In genomic region chr19:17234911-17235617, GRCh38 we compare ENCODE assay signal across 8 cellular contexts. TPM values are rescaled to one million over a fixed set of nuclear protein-coding genes. Genes with fewer than 3 reads are reported as not detected.
DNase-seq lines count a peak whose midpoint lies in the region; ATAC-seq and TF ChIP-seq lines count a peak whose summit lies in the region.

No MANE protein-coding gene starts in this region.

- H3K27me3 ChIP-seq in cardiac muscle cell, result no peaks in the 10 kb centered on the region

- ATAC-seq in HG03280 (IDR thresholded peaks at IDR 0.05; ENCODE audit: unreplicated experiment), result peak; percentile 33
- peak; percentile 78 for ATAC-seq in sciatic nerve

- H3K27me3 Mint-ChIP-seq in activated naive CD4-positive, alpha-beta T cell treated with anti-CD3 and anti-CD28 coated beads for 36 hours (ENCODE audit: low read depth), result no peaks in the 10 kb centered on the region

- intact Hi-C loops in activated naive CD4-positive, alpha-beta T cell treated with anti-CD3 and anti-CD28 coated beads for 36 hours (cut with micrococcal nuclease), result loop anchor here (1.0 to 5.0 kb wide), 5 partner anchors 9 to 160 kb away; partner anchors contain the start of genes HAUS8, MYO9B and OCEL1
- intact Hi-C loops in sciatic nerve (cut with DNase I), result no loop called here

- H3K4me1 ChIP-seq in cardiac muscle cell (ENCODE audit: low read depth), result peaks cover 13% of the 10 kb centered on the region

- peak; percentile 27 for DNase-seq in NCI-H1436 (lab: John Stamatoyannopoulos, UW)
- no peak for DNase-seq in NCI-H1436 treated with DMSO at 0.1 percent for 48 hours (lab: John Stamatoyannopoulos, UW)
- DNase-seq in RKO (ENCODE audit: low spot score), result peak; percentile 66
- DNase-seq in activated naive CD4-positive, alpha-beta T cell treated with anti-CD3 and anti-CD28 coated beads for 36 hours, result peak; percentile 82
- DNase-seq in cardiac muscle cell (ENCODE audit: low read depth in 1 of 2, low spot score in 1 of 2), result peak; percentile 48 to 52
- peak; percentile 75 for DNase-seq in sciatic nerve (ENCODE audit: low spot score)
- no peak for DNase-seq in A172 (ENCODE audit: low spot score)

- peak overlapping the region; percentile 83 for H3K4me3 Mint-ChIP-seq in activated naive CD4-positive, alpha-beta T cell treated with anti-CD3 and anti-CD28 coated beads for 36 hours

- H3K9me3 ChIP-seq in cardiac muscle cell (ENCODE audit: low read depth), result no peaks in the 10 kb centered on the region

- peaks cover 7% of the 10 kb centered on the region for H3K36me3 Mint-ChIP-seq in activated naive CD4-positive, alpha-beta T cell treated with anti-CD3 and anti-CD28 coated beads for 36 hours (ENCODE audit: low read depth)

- peaks cover 22% of the 10 kb centered on the region for H3K36me3 ChIP-seq in cardiac muscle cell

- H3K27ac Mint-ChIP-seq in activated naive CD4-positive, alpha-beta T cell treated with anti-CD3 and anti-CD28 coated beads for 36 hours, result peak overlapping the region; percentile 68

- H3K27ac ChIP-seq in cardiac muscle cell, result peak overlapping the region; percentile 21

- H3K4me1 Mint-ChIP-seq in activated naive CD4-positive, alpha-beta T cell treated with anti-CD3 and anti-CD28 coated beads for 36 hours (ENCODE audit: low read depth), result peaks cover 19% of the 10 kb centered on the region

- no peak for TF ChIP-seq CTCF in cardiac muscle cell (IDR thresholded peaks at IDR 0.05; ENCODE audit: low read depth, low read length)

- H3K4me3 ChIP-seq in cardiac muscle cell, result peak overlapping the region; percentile 9

- CTCF ChIA-PET in activated naive CD4-positive, alpha-beta T cell treated with anti-CD3 and anti-CD28 coated beads for 36 hours (lab: Charles Lee), result interaction anchor here (0.6 to 2.0 kb wide), 8 partner anchors 8 to 155 kb away, joined by 3 to 7 read pairs (median 3); partner anchors contain the start of gene USE1

- no peaks in the 10 kb centered on the region for H3K9me3 Mint-ChIP-seq in activated naive CD4-positive, alpha-beta T cell treated with anti-CD3 and anti-CD28 coated beads for 36 hours

RNA-seq across cellular contexts. Expression of gene OCEL1, which starts 9.0 kb away (rescaled TPM):
- total RNA-seq in activated naive CD4-positive, alpha-beta T cell treated with anti-CD3 and anti-CD28 coated beads for 36 hours, result 1 to 10 TPM; 8.7 to 9.3 TPM
- total RNA-seq in cardiac muscle cell (9.3 and 14.5 TPM in 2 replicates), sciatic nerve (23.4 TPM)
- polyA plus RNA-seq in cardiac muscle cell, result 31.3 and 42.5 TPM in 2 replicates
- 3.1 and 4.7 TPM in 2 replicates for total RNA-seq in A172 (2014; rRNA removed; shearing (Covaris generic))

RNA-seq across cellular contexts. Expression of gene NR2F6, which starts 10.7 kb away (rescaled TPM):
- 1 to 10 TPM; 5.3 to 6.0 TPM for total RNA-seq in activated naive CD4-positive, alpha-beta T cell treated with anti-CD3 and anti-CD28 coated beads for 36 hours
- total RNA-seq in cardiac muscle cell (147 and 173 TPM in 2 replicates), sciatic nerve (23.9 TPM)
- 124 and 141 TPM in 2 replicates for polyA plus RNA-seq in cardiac muscle cell
- 54.5 and 70.9 TPM in 2 replicates for total RNA-seq in A172 (2014; rRNA removed; shearing (Covaris generic))

RNA-seq across cellular contexts. Expression of gene USE1, which starts 19.9 kb away (rescaled TPM):
- 10 to 100 TPM; 24.7 to 25.3 TPM for total RNA-seq in activated naive CD4-positive, alpha-beta T cell treated with anti-CD3 and anti-CD28 coated beads for 36 hours
- total RNA-seq in cardiac muscle cell (24.3 and 38.1 TPM in 2 replicates), sciatic nerve (27.4 TPM)
- 28.5 and 47.8 TPM in 2 replicates for polyA plus RNA-seq in cardiac muscle cell
- 16.1 and 21.2 TPM in 2 replicates for total RNA-seq in A172 (2014; rRNA removed; shearing (Covaris generic))

RNA-seq across cellular contexts. Expression of gene USHBP1, which starts 29.5 kb away (rescaled TPM):
- under 1 TPM in 1 of 2 experiments, not detected in 1; 0.20 TPM for total RNA-seq in activated naive CD4-positive, alpha-beta T cell treated with anti-CD3 and anti-CD28 coated beads for 36 hours
- total RNA-seq in cardiac muscle cell, result 0.07 and 0.39 TPM in 2 replicates
- 0.56 and 2.2 TPM in 2 replicates for polyA plus RNA-seq in cardiac muscle cell
- total RNA-seq in sciatic nerve, result 9.6 TPM
- total RNA-seq in A172 (2014; rRNA removed; shearing (Covaris generic)), result not detected in 2 replicates

RNA-seq across cellular contexts. Expression of gene BABAM1, which starts 32.2 kb away (rescaled TPM):
- 100 to 1,000 TPM; 108 to 109 TPM for total RNA-seq in activated naive CD4-positive, alpha-beta T cell treated with anti-CD3 and anti-CD28 coated beads for 36 hours
- total RNA-seq in cardiac muscle cell (115 and 141 TPM in 2 replicates), sciatic nerve (66.6 TPM)
- polyA plus RNA-seq in cardiac muscle cell, result 136 and 140 TPM in 2 replicates
- total RNA-seq in A172 (2014; rRNA removed; shearing (Covaris generic)), result 161 and 209 TPM in 2 replicates

Comparison
In these comparisons a context has a peak if more than half of its experiments do, and no peak if none do; other contexts are left out.
1. DNase-seq: peak in NCI-H1436 (single experiment), RKO (single experiment), activated naive CD4-positive, alpha-beta T cell treated with anti-CD3 and anti-CD28 coated beads for 36 hours (single experiment), cardiac muscle cell (2 of 2) and sciatic nerve (single experiment); none in NCI-H1436 treated with DMSO at 0.1 percent for 48 hours (single experiment) and A172 (single experiment).